In the genomic region with DNA sequence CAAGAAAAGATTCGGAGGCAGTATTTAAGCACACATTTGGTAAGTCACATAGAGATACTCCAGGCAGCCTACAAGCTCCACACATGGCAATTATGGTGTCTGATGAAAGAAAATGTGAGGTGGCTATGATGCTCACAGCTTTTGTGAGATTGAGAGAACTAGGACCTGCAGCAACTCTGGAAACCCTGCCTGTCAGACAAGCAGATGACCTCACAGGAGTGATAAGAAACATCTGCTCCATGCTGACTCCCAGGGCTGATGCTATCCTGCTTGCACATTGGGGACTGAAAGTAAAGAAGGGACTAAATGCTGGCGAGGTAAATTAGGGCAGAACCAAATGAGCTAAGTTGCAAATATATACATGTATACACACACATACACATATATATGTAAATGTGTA, we compare ENCODE assay signal across 25 cellular contexts.
DNase-seq lines count a peak whose midpoint lies in the region; TF ChIP-seq lines count a peak whose summit lies in the region.
"Had no signal": no experiment of that assay in that cellular context is flagged by ENCODE, and none has a peak within 500 bp of the region (broad histone marks: within the 10 kb centered on the region; RNA-seq: fewer than 3 reads in every experiment).

No MANE protein-coding gene starts in this region.

- H3K4me3 ChIP-seq in choroid plexus epithelial cell (ENCODE audit: low read depth, low read length), result no peak overlapping the region
- no peak overlapping the region for H3K4me3 ChIP-seq in trophoblast cell (ENCODE audit: low read depth, low read length)
- no peak overlapping the region for H3K4me3 ChIP-seq in endodermal cell (ENCODE audit: low read length)
- H3K4me3 ChIP-seq: breast epithelium, coronary artery, esophagus squamous epithelium, SK-N-MC, stomach, tibial nerve had no signal

- TF ChIP-seq CTCF in choroid plexus epithelial cell (conservative IDR thresholded peaks at IDR 0.05; ENCODE audit: low read depth, low read length) (no peak), endodermal cell (conservative IDR thresholded peaks at IDR 0.05) (no peak)

- H3K9ac ChIP-seq in trophoblast cell (ENCODE audit: low read length) (no peak overlapping the region), endodermal cell (ENCODE audit: extremely low read depth, low read length, poor library complexity, severe bottlenecking) (no peak overlapping the region)

- H2BK5ac ChIP-seq in trophoblast cell (ENCODE audit: low read depth, low read length, poor library complexity), result no peak overlapping the region

- no peaks in the 10 kb centered on the region for H3K36me3 ChIP-seq in trophoblast cell (ENCODE audit: control insufficient read depth in 1 of 2, insufficient read depth in 2 of 2, low read length in 2 of 2)
- no peaks in the 10 kb centered on the region for H3K36me3 ChIP-seq in endodermal cell (ENCODE audit: control insufficient read depth, insufficient read depth, low read length)
- H3K36me3 ChIP-seq: breast epithelium, esophagus squamous epithelium, stomach, tibial nerve had no signal

- H3K23ac ChIP-seq in trophoblast cell (ENCODE audit: low read length), result no peak overlapping the region

- no peak overlapping the region for H2AK5ac ChIP-seq in trophoblast cell (ENCODE audit: low read length)

- no peak overlapping the region for H3K27ac Mint-ChIP-seq in endodermal cell
- H3K27ac Mint-ChIP-seq: activated CD4-positive, alpha-beta T cell treated with anti-CD3 and anti-CD28 coated beads for 36 hours; activated naive CD4-positive, alpha-beta T cell treated with anti-CD3 and anti-CD28 coated beads for 36 hours; B cell; H9 had no signal

- H3K79me1 ChIP-seq in trophoblast cell (ENCODE audit: low read length), result no peaks in the 10 kb centered on the region

- no peak overlapping the region for H2BK12ac ChIP-seq in trophoblast cell (ENCODE audit: low read length)

- H3K4me3 Mint-ChIP-seq in endodermal cell, result no peak overlapping the region
- H3K4me3 Mint-ChIP-seq: activated CD4-positive, alpha-beta T cell treated with anti-CD3 and anti-CD28 coated beads for 36 hours; activated naive CD4-positive, alpha-beta T cell treated with anti-CD3 and anti-CD28 coated beads for 36 hours; B cell; H9 had no signal

- no peak overlapping the region for H2BK120ac ChIP-seq in trophoblast cell (ENCODE audit: insufficient read depth, low read length, poor library complexity)

- WGBS in trophoblast cell (ENCODE audit: extremely low coverage, insufficient coverage, insufficient read length), result no CpG with 5 or more reads among the region's 2 CpGs
- WGBS in endodermal cell (ENCODE audit: insufficient coverage in 1 of 2, insufficient read length in 1 of 2), 2 experiments, result 96% methylated on average over 1 of the region's 2 CpGs; no CpG with 5 or more reads in 1 of the 2 experiments

- no peaks in the 10 kb centered on the region for H3K36me3 Mint-ChIP-seq in endodermal cell (ENCODE audit: low read depth)

- H3K18ac ChIP-seq in trophoblast cell (ENCODE audit: low read length), result no peak overlapping the region

- H3K14ac ChIP-seq in trophoblast cell (ENCODE audit: low read length), result no peak overlapping the region

- H2AFZ ChIP-seq in trophoblast cell (ENCODE audit: insufficient read depth, low read length, poor library complexity), result no peak overlapping the region

- H4K8ac ChIP-seq in trophoblast cell (ENCODE audit: low read depth, low read length), result no peak overlapping the region

- H3K9me3 ChIP-seq in trophoblast cell (ENCODE audit: insufficient read depth, low read depth, low read length) (no peaks in the 10 kb centered on the region), endodermal cell (ENCODE audit: control insufficient read depth, low read length) (no peaks in the 10 kb centered on the region)
- H3K9me3 ChIP-seq: breast epithelium, esophagus squamous epithelium, stomach, tibial nerve had no signal

- H4K91ac ChIP-seq in trophoblast cell (ENCODE audit: low read depth, low read length), result no peak overlapping the region

- H4K12ac ChIP-seq in trophoblast cell (ENCODE audit: low read depth, low read length), result no peak overlapping the region

- H3K4me1 Mint-ChIP-seq in endodermal cell, result peaks cover 3% of the 10 kb centered on the region
- H3K4me1 Mint-ChIP-seq: activated CD4-positive, alpha-beta T cell treated with anti-CD3 and anti-CD28 coated beads for 36 hours; B cell had no signal

- H3K4me1 ChIP-seq in trophoblast cell (ENCODE audit: control insufficient read depth in 1 of 2, insufficient read depth in 2 of 2, low read length in 2 of 2) (no peaks in the 10 kb centered on the region), endodermal cell (ENCODE audit: control insufficient read depth, insufficient read depth, low read length) (no peaks in the 10 kb centered on the region)
- H3K4me1 ChIP-seq: breast epithelium, esophagus squamous epithelium, stomach had no signal

- H3K4ac ChIP-seq in trophoblast cell (ENCODE audit: low read depth, low read length), result no peak overlapping the region

- no peaks in the 10 kb centered on the region for H3K79me2 ChIP-seq in trophoblast cell (ENCODE audit: control insufficient read depth, insufficient read depth, low read length, poor library complexity)

- DNase-seq in DMS53 (lab: John Stamatoyannopoulos, UW) (peak; percentile 43), DMS53 treated with DMSO at 0.1 percent for 48 hours (lab: John Stamatoyannopoulos, UW; ENCODE audit: unreplicated experiment) (no peak), NCI-H146 (lab: John Stamatoyannopoulos, UW) (peak; percentile 66), choroid plexus epithelial cell (ENCODE audit: low read depth) (peak; percentile 6), trophoblast cell (peak; percentile 12 to 18), NCI-H1436 (lab: John Stamatoyannopoulos, UW) (no peak), endodermal cell (no peak), cerebellar nuclear complex (lab: John Stamatoyannopoulos, UW) (no peak)
- DNase-seq: activated CD4-positive, alpha-beta T cell treated with anti-CD3 and anti-CD28 coated beads for 36 hours; activated naive CD4-positive, alpha-beta T cell treated with anti-CD3 and anti-CD28 coated beads for 36 hours; activated T-cell treated with anti-CD3 and anti-CD28 coated beads, Interleukin-2, amount 50 U/mL, for 48 hours; amygdala; esophagus squamous epithelium; H9; kidney; NCI-H1092; NCI-H510A; stimulated activated CD4-positive, alpha-beta T cell treated with anti-CD3 and anti-CD28 coated beads, Interleukin-15, amount 100 ng/mL, for 24 hours; stomach had no signal

- no peak overlapping the region for H3K4me2 ChIP-seq in trophoblast cell (ENCODE audit: low read length)

- H3K27me3 Mint-ChIP-seq in endodermal cell (ENCODE audit: insufficient read depth), result no peaks in the 10 kb centered on the region
- H3K27me3 Mint-ChIP-seq: activated CD4-positive, alpha-beta T cell treated with anti-CD3 and anti-CD28 coated beads for 36 hours had no signal

- H3K27me3 ChIP-seq in trophoblast cell (ENCODE audit: insufficient read depth, low read length), result no peaks in the 10 kb centered on the region
- H3K27me3 ChIP-seq in endodermal cell (ENCODE audit: control insufficient read depth, insufficient read depth, low read length, poor library complexity, severe bottlenecking), result no peaks in the 10 kb centered on the region
- H3K27me3 ChIP-seq: breast epithelium, esophagus squamous epithelium, stomach, tibial nerve had no signal

- H3K27ac ChIP-seq in trophoblast cell (ENCODE audit: low read depth, low read length) (no peak overlapping the region), endodermal cell (ENCODE audit: low read depth, low read length) (no peak overlapping the region)
- H3K27ac ChIP-seq: 22Rv1, breast epithelium, coronary artery, esophagus squamous epithelium, SK-N-MC, stomach, tibial nerve had no signal

- no peaks in the 10 kb centered on the region for H3K9me3 Mint-ChIP-seq in endodermal cell
- H3K9me3 Mint-ChIP-seq: activated naive CD4-positive, alpha-beta T cell treated with anti-CD3 and anti-CD28 coated beads for 36 hours; H9 had no signal

Comparison
In these comparisons a context has a peak if more than half of its experiments do, and no peak if none do; other contexts are left out.
1. DNase-seq: peak in DMS53 (single experiment), NCI-H146 (single experiment), choroid plexus epithelial cell (single experiment) and trophoblast cell (2 of 2); none in DMS53 treated with DMSO at 0.1 percent for 48 hours (single experiment), NCI-H1436 (single experiment), endodermal cell (single experiment) and cerebellar nuclear complex (0 of 2).